8 cellular contexts compared by ENCODE assay signal in the genomic region with DNA sequence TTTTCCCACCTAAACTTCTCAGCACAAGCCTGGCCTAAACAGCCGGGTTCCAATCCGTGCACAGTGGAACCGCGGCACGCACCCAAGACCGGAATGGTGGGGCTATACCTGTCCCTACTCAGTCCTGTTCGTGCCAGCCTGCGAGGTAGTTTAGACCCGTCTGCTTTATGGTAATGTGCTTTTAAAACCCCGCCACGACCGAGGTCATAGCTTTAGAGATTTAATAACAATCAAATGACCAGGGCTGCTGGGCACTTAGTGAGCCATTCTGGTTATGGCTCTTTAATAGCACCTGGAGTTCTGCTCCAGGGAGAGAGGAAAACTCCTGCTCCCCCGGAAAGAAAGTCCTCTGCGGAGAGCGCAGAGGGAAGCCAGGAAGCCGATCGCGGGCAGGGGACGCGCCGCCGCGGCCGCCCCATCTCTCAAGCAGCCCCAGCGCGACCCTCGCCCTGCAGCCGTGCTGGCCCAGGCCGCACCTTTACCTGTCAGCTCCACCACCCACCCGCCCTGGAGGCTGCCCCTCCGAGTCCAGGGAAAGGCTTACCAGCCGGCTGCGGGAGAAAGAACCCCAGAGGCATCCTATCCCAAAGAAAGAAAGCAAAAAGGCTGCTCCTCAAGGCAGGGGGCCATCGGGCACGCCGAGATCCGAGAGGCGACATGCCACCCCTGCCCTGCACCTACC. TPM values are rescaled to one million over a fixed set of nuclear protein-coding genes. Genes with fewer than 3 reads are reported as not detected.
DNase-seq lines count a peak whose midpoint lies in the region; ATAC-seq and TF ChIP-seq lines count a peak whose summit lies in the region.

No MANE protein-coding gene starts in this region.

- H3K4me3 Mint-ChIP-seq in dendritic cell treated with granulocyte-macrophage colony-stimulating factor and Interleukin-4, amounts not matched to agents 40 ng/mL and 50 ng/mL, for 4 days, result peak overlapping the region; percentile 87

- H3K4me1 Mint-ChIP-seq in dendritic cell treated with granulocyte-macrophage colony-stimulating factor and Interleukin-4, amounts not matched to agents 40 ng/mL and 50 ng/mL, for 4 days (ENCODE audit: low read depth), result peaks cover 29% of the 10 kb centered on the region

- H3K36me3 ChIP-seq in HUES6 (ENCODE audit: control insufficient read depth, insufficient read depth, low read length) (no peaks in the 10 kb centered on the region), liver (ENCODE audit: control insufficient read depth in 4 of 4, insufficient read depth in 3 of 4, low read depth in 1 of 4, low read length in 3 of 4) (no peaks in the 10 kb centered on the region)

- intact Hi-C loops in dendritic cell treated with granulocyte-macrophage colony-stimulating factor and Interleukin-4, amounts not matched to agents 40 ng/mL and 50 ng/mL, for 4 days (cut with micrococcal nuclease), result loop anchor here (2.0 to 10.0 kb wide), 5 partner anchors 61 to 1203 kb away; partner anchors contain the start of genes CDC20B and MOCS2

- DNase-seq in G401 (ENCODE audit: low spot score) (peak; percentile 56), KG1 (lab: John Stamatoyannopoulos, UW) (no peak)
- DNase-seq in stimulated activated CD8-positive, alpha-beta memory T cell treated with anti-CD3 and anti-CD28 coated beads, Interleukin-15, amount 100 ng/mL, for 24 hours (ENCODE audit: low read depth), result peak; percentile 6

- under 1% methylated on average over 38 of the region's 38 CpGs for WGBS in liver

- no peaks in the 10 kb centered on the region for H3K9me3 Mint-ChIP-seq in dendritic cell treated with granulocyte-macrophage colony-stimulating factor and Interleukin-4, amounts not matched to agents 40 ng/mL and 50 ng/mL, for 4 days

- H3K4me1 ChIP-seq in HUES6 (ENCODE audit: control insufficient read depth, insufficient read depth, low read length) (peaks cover 26% of the 10 kb centered on the region), liver (ENCODE audit: control insufficient read depth in 4 of 4, insufficient read depth in 4 of 4, low read length in 3 of 4) (peaks cover 2 to 22% (median 17%) of the 10 kb centered on the region in 4 donors)

- ATAC-seq in GM21576 (IDR thresholded peaks at IDR 0.05; ENCODE audit: unreplicated experiment), result peak; percentile 13
- ATAC-seq in activated CD4-positive, CD25-positive, alpha-beta regulatory T cell treated with anti-CD3 and anti-CD28 coated beads, Interleukin-2, amount 50 U/mL, for 24 hours, result peak; percentile 7 to 10

- no peaks in the 10 kb centered on the region for H3K9me3 ChIP-seq in HUES6 (ENCODE audit: control insufficient read depth, insufficient read depth, low read depth, low read length)
- H3K9me3 ChIP-seq in liver (ENCODE audit: control insufficient read depth in 4 of 4, low read length in 3 of 4), result no peaks in the 10 kb centered on the region

- peaks cover 15% of the 10 kb centered on the region for H3K36me3 Mint-ChIP-seq in dendritic cell treated with granulocyte-macrophage colony-stimulating factor and Interleukin-4, amounts not matched to agents 40 ng/mL and 50 ng/mL, for 4 days (ENCODE audit: low read depth)

- no peak for TF ChIP-seq CTCF in liver (IDR thresholded peaks at IDR 0.05; ENCODE audit: low read depth, low read length, missing input control)

- peak overlapping the region; percentile 98 for H3K4me3 ChIP-seq in HUES6 (ENCODE audit: low read depth, low read length)
- peak overlapping the region; percentile 84 to 88 (median 87) for H3K4me3 ChIP-seq in liver (ENCODE audit: low read depth in 1 of 3, low read length in 3 of 3)

- TF ChIP-seq RAD21 in liver (IDR thresholded peaks at IDR 0.05), result no peak

- H3K9ac ChIP-seq in HUES6 (ENCODE audit: low read length) (peak overlapping the region; percentile 82), liver (ENCODE audit: low read depth in 1 of 2, low read length in 2 of 2) (peak overlapping the region; percentile 68 to 76)

- H3K27ac ChIP-seq in HUES6 (ENCODE audit: low read depth, low read length), result peak overlapping the region; percentile 72; the same call in 1 of the 2 replicates
- H3K27ac ChIP-seq in liver (ENCODE audit: low read depth in 1 of 2, low read length in 2 of 2), result peak overlapping the region; percentile 82 to 84

- H3K27me3 Mint-ChIP-seq in dendritic cell treated with granulocyte-macrophage colony-stimulating factor and Interleukin-4, amounts not matched to agents 40 ng/mL and 50 ng/mL, for 4 days, result peaks cover 8% of the 10 kb centered on the region

- in situ Hi-C loops in G401 (cut with HindIII; ENCODE audit: low sequenced_read_pairs), result no loop called here

- peaks cover 19% of the 10 kb centered on the region for H3K27me3 ChIP-seq in HUES6 (ENCODE audit: control insufficient read depth, insufficient read depth, low read length)
- no peaks in the 10 kb centered on the region for H3K27me3 ChIP-seq in liver (ENCODE audit: control insufficient read depth in 4 of 4, insufficient read depth in 4 of 4, low read length in 3 of 4)

- peak overlapping the region; percentile 89 for H3K27ac Mint-ChIP-seq in dendritic cell treated with granulocyte-macrophage colony-stimulating factor and Interleukin-4, amounts not matched to agents 40 ng/mL and 50 ng/mL, for 4 days

TF ChIP-seq in liver, 16 proteins besides CTCF, POLR2A, EP300 and RAD21:
- TF ChIP-seq, protein P1, sequence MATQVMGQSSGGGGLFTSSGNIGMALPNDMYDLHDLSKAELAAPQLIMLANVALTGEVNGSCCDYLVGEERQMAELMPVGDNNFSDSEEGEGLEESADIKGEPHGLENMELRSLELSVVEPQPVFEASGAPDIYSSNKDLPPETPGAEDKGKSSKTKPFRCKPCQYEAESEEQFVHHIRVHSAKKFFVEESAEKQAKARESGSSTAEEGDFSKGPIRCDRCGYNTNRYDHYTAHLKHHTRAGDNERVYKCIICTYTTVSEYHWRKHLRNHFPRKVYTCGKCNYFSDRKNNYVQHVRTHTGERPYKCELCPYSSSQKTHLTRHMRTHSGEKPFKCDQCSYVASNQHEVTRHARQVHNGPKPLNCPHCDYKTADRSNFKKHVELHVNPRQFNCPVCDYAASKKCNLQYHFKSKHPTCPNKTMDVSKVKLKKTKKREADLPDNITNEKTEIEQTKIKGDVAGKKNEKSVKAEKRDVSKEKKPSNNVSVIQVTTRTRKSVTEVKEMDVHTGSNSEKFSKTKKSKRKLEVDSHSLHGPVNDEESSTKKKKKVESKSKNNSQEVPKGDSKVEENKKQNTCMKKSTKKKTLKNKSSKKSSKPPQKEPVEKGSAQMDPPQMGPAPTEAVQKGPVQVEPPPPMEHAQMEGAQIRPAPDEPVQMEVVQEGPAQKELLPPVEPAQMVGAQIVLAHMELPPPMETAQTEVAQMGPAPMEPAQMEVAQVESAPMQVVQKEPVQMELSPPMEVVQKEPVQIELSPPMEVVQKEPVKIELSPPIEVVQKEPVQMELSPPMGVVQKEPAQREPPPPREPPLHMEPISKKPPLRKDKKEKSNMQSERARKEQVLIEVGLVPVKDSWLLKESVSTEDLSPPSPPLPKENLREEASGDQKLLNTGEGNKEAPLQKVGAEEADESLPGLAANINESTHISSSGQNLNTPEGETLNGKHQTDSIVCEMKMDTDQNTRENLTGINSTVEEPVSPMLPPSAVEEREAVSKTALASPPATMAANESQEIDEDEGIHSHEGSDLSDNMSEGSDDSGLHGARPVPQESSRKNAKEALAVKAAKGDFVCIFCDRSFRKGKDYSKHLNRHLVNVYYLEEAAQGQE (IDR thresholded peaks at IDR 0.05), result no peak
- TF ChIP-seq YY1 (IDR thresholded peaks at IDR 0.05) (peak; percentile 26), EGR1 (IDR thresholded peaks at IDR 0.05; ENCODE audit: low read depth in 2 of 2) (no peak), FOXA1 (IDR thresholded peaks at IDR 0.05) (no peak), HNF4G (IDR thresholded peaks at IDR 0.05) (no peak)

RNA-seq across cellular contexts. Expression of gene ARL15, which starts 0.5 kb away (rescaled TPM):
- total RNA-seq in G401 (2014; rRNA removed; shearing (Covaris generic)), result 0.64 and 2.1 TPM in 2 replicates
- total RNA-seq in liver, result 10 to 100 TPM; 19.8 to 24.8 TPM
- 1 to 10 TPM; 5.0 to 6.8 TPM for polyA plus RNA-seq in liver
